ENCODE assay signal across 21 cellular contexts in genomic region chr4:77917075-77917474, GRCh38. TPM values are rescaled to one million over a fixed set of nuclear protein-coding genes. Genes with fewer than 3 reads are reported as not detected.
DNase-seq lines count a peak whose midpoint lies in the region; ATAC-seq and TF ChIP-seq lines count a peak whose summit lies in the region.
"Had no signal": no experiment of that assay in that cellular context is flagged by ENCODE, and none has a peak within 500 bp of the region (broad histone marks: within the 10 kb centered on the region; RNA-seq: fewer than 3 reads in every experiment).

No MANE protein-coding gene starts in this region.

- H3K36me3 ChIP-seq in breast epithelium = no peaks in the 10 kb centered on the region
- H3K36me3 ChIP-seq: left lung, prostate gland had no signal

- intact Hi-C loops in breast epithelium (cut with DNase I; ENCODE audit: low total_unique reads) = no loop called here

- no peak for TF ChIP-seq CTCF in breast epithelium (IDR thresholded peaks at IDR 0.05)

- DNase-seq in DMS53 (lab: John Stamatoyannopoulos, UW) = peak; percentile 71
- DNase-seq in NCI-H1105 (lab: John Stamatoyannopoulos, UW) = peak; percentile 57
- DNase-seq in NCI-H345 treated with DMSO at 0.1 percent for 48 hours (lab: John Stamatoyannopoulos, UW; ENCODE audit: unreplicated experiment) = peak; percentile 71
- peak; percentile 13 for DNase-seq in dermis blood vessel endothelial cell
- DNase-seq in AG08396 (ENCODE audit: low spot score) = no peak
- no peak for DNase-seq in breast epithelium (ENCODE audit: low spot score in 2 of 2)
- DNase-seq: CD4-positive, CD25-positive, alpha-beta regulatory T cell; DND-41; endodermal cell; H9; left lung; NCI-H2171 treated with DMSO at 0.1 percent for 48 hours; RPMI8226; stimulated activated CD4-positive, alpha-beta T cell treated with anti-CD3 and anti-CD28 coated beads, Interleukin-2, amount 100 ng/mL, for 24 hours; stimulated activated naive CD4-positive, alpha-beta T cell; tibial artery had no signal

- ATAC-seq in GM18907 (IDR thresholded peaks at IDR 0.05; ENCODE audit: unreplicated experiment) = no peak
- no peak for ATAC-seq in HG02870 (IDR thresholded peaks at IDR 0.05; ENCODE audit: unreplicated experiment)
- ATAC-seq: activated naive CD4-positive, alpha-beta T cell treated with anti-CD3 and anti-CD28 coated beads, Interleukin-2, amount 50 U/mL, for 72 hours; left lung had no signal

- no peak for TF ChIP-seq POLR2A in breast epithelium (IDR thresholded peaks at IDR 0.05)

- H3K4me3 ChIP-seq in breast epithelium = no peak overlapping the region
- H3K4me3 ChIP-seq: left lung, prostate gland, skin epidermis, tibial artery had no signal

- H3K27ac ChIP-seq in breast epithelium = no peak overlapping the region
- H3K27ac ChIP-seq: left lung, prostate gland, skin epidermis, tibial artery had no signal

- no peaks in the 10 kb centered on the region for H3K27me3 ChIP-seq in breast epithelium
- H3K27me3 ChIP-seq: left lung, tibial artery had no signal

- no peaks in the 10 kb centered on the region for H3K9me3 ChIP-seq in breast epithelium
- H3K9me3 ChIP-seq: left lung, prostate gland, tibial artery had no signal

- no peaks in the 10 kb centered on the region for H3K4me1 ChIP-seq in breast epithelium

RNA-seq across cellular contexts. Expression of gene MRPL1, which starts 54.4 kb away (rescaled TPM):
- 33.2 and 40.5 TPM in 2 replicates for total RNA-seq in dermis blood vessel endothelial cell
- 10 to 100 TPM; 17.1 to 26.3 (median 21.0) TPM for total RNA-seq in breast epithelium

Comparison
In these comparisons a context has a peak if more than half of its experiments do, and no peak if none do; other contexts are left out.
1. DNase-seq: peak in DMS53 (single experiment), NCI-H1105 (single experiment), NCI-H345 treated with DMSO at 0.1 percent for 48 hours (single experiment) and dermis blood vessel endothelial cell (single experiment); none in AG08396 (single experiment) and breast epithelium (0 of 2).